Comparison of ENCODE assay signal across 17 cellular contexts in the genomic region with DNA sequence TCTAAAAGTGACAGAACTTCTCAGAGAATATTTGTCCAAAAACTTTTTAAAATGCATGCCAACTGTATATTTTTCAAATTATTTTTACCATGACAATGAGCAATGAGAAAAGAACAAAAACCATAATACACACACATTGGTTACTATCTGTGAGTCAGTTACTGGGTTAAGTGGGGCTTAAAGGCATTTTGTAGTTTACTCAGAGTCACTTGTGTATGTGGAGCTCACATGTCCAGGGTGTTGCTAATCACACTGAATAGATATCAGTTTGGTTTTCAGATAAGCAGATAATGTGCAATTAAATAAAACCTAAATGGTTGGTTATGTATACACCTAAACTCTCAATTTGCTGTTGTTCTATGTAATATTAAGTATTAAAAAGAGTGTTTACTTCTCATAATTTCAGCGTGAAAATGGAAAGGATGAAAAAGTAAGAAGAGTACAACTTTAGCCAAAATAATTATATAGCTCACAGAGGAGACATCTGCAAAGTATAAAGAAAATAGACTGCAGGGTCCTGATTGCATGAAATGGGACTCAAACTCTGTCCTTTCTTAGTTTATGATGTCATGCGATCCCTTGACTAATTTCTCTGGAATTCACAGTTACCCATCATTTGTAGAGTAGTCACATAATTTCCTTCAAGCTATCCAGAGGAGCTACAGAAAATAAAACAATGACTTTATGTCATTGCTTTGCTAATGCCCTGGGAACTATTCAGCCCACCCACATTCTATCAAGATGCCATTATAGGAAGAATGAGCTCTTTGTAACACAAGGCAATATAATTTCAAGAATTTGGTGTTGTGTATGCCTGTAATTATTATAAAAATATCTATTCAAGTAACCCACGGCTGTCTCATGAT.
DNase-seq lines count a peak whose midpoint lies in the region; ATAC-seq and TF ChIP-seq lines count a peak whose summit lies in the region.
"Had no signal": no experiment of that assay in that cellular context is flagged by ENCODE, and none has a peak within 500 bp of the region (broad histone marks: within the 10 kb centered on the region; RNA-seq: fewer than 3 reads in every experiment).

No MANE protein-coding gene starts in this region.

- TF ChIP-seq POLR2A in uterus (IDR thresholded peaks at IDR 0.05) = no peak

- H3K9me3 ChIP-seq in uterus (no peaks in the 10 kb centered on the region), mucosa of descending colon (no peaks in the 10 kb centered on the region)
- H3K9me3 ChIP-seq: transverse colon had no signal

- H3K27ac ChIP-seq in uterus = no peak overlapping the region
- H3K27ac ChIP-seq: transverse colon had no signal

- intact Hi-C loops in uterus (cut with DNase I; ENCODE audit: low total_unique reads) = no loop called here
- intact Hi-C loops in mucosa of descending colon (cut with DNase I, micrococcal nuclease) = no loop called here

- H3K27me3 ChIP-seq in uterus = no peaks in the 10 kb centered on the region
- H3K27me3 ChIP-seq: transverse colon had no signal

- H3K4me1 Mint-ChIP-seq in neural crest cell = peaks cover 37% of the 10 kb centered on the region
- H3K4me1 Mint-ChIP-seq: activated CD4-positive, alpha-beta T cell treated with anti-CD3 and anti-CD28 coated beads for 36 hours; CD8-positive, alpha-beta memory T cell had no signal

- H3K4me3 ChIP-seq in AG10803 (ENCODE audit: low read length) = no peak overlapping the region
- H3K4me3 ChIP-seq in uterus = no peak overlapping the region
- H3K4me3 ChIP-seq in mucosa of descending colon = no peak overlapping the region
- H3K4me3 ChIP-seq: K562, transverse colon had no signal

- peaks cover 3% of the 10 kb centered on the region for H3K36me3 Mint-ChIP-seq in neural crest cell (ENCODE audit: low read depth)

- ATAC-seq in GM18907 (IDR thresholded peaks at IDR 0.05; ENCODE audit: unreplicated experiment) = no peak
- ATAC-seq in mucosa of descending colon = no peak
- ATAC-seq: activated CD4-positive, alpha-beta T cell treated with anti-CD3 and anti-CD28 coated beads for 36 hours; K562 had no signal

- no peaks in the 10 kb centered on the region for H3K4me1 ChIP-seq in uterus
- no peaks in the 10 kb centered on the region for H3K4me1 ChIP-seq in mucosa of descending colon (ENCODE audit: low read depth)
- H3K4me1 ChIP-seq: transverse colon had no signal

- no peaks in the 10 kb centered on the region for H3K27me3 Mint-ChIP-seq in neural crest cell (ENCODE audit: low read depth)
- H3K27me3 Mint-ChIP-seq: activated CD4-positive, alpha-beta T cell treated with anti-CD3 and anti-CD28 coated beads for 36 hours; CD8-positive, alpha-beta memory T cell; progenitor cell of endocrine pancreas had no signal

- H3K4me3 Mint-ChIP-seq in neural crest cell = peak overlapping the region; percentile 11
- H3K4me3 Mint-ChIP-seq: activated CD4-positive, alpha-beta T cell treated with anti-CD3 and anti-CD28 coated beads for 36 hours; CD8-positive, alpha-beta memory T cell had no signal

- H3K36me3 ChIP-seq in uterus = no peaks in the 10 kb centered on the region
- H3K36me3 ChIP-seq in mucosa of descending colon (ENCODE audit: low read depth) = no peaks in the 10 kb centered on the region
- H3K36me3 ChIP-seq: transverse colon had no signal

- DNase-seq in AG10803 (ENCODE audit: low read depth) (peak; percentile 82), NCI-H1048 (lab: John Stamatoyannopoulos, UW) (peak; percentile 73), dedifferentiated amniotic fluid mesenchymal stem cell (ENCODE audit: extremely low spot score) (peak; percentile 84), neural crest cell (ENCODE audit: low read depth, low spot score) (no peak), uterus (no peak), mucosa of descending colon (no peak), DMS 273 (lab: John Stamatoyannopoulos, UW; ENCODE audit: unreplicated experiment) (no peak)
- DNase-seq: activated CD4-positive, alpha-beta T cell treated with anti-CD3 and anti-CD28 coated beads for 36 hours; activated naive CD4-positive, alpha-beta T cell; CD8-positive, alpha-beta memory T cell; effector CD8-positive, alpha-beta T cell; left cardiac atrium; NCI-H345; transverse colon had no signal

- H3K9me3 Mint-ChIP-seq in neural crest cell = peaks cover 12% of the 10 kb centered on the region

- no peak for TF ChIP-seq CTCF in AG10803 (conservative IDR thresholded peaks at IDR 0.05; ENCODE audit: low read length)
- no peak for TF ChIP-seq CTCF in neural crest cell (conservative IDR thresholded peaks at IDR 0.05)
- TF ChIP-seq CTCF in uterus (IDR thresholded peaks at IDR 0.05) = no peak
- no peak for TF ChIP-seq CTCF in mucosa of descending colon (IDR thresholded peaks at IDR 0.05)

- H3K27ac Mint-ChIP-seq in neural crest cell (ENCODE audit: unreplicated experiment) = peak overlapping the region; percentile 30
- H3K27ac Mint-ChIP-seq: activated CD4-positive, alpha-beta T cell treated with anti-CD3 and anti-CD28 coated beads for 36 hours; CD8-positive, alpha-beta memory T cell; progenitor cell of endocrine pancreas had no signal

Comparison
In these comparisons a context has a peak if more than half of its experiments do, and no peak if none do; other contexts are left out.
1. DNase-seq: peak in AG10803 (single experiment), NCI-H1048 (single experiment) and dedifferentiated amniotic fluid mesenchymal stem cell (single experiment); none in neural crest cell (single experiment), uterus (0 of 2), mucosa of descending colon (0 of 3) and DMS 273 (single experiment).